ENCODE assay signal across 21 cellular contexts in genomic region chr3:129425619-129426018, GRCh38. TPM values are rescaled to one million over a fixed set of nuclear protein-coding genes. Genes with fewer than 3 reads are reported as not detected.
DNase-seq lines count a peak whose midpoint lies in the region; ATAC-seq and TF ChIP-seq lines count a peak whose summit lies in the region.
"Had no signal": no experiment of that assay in that cellular context is flagged by ENCODE, and none has a peak within 500 bp of the region (broad histone marks: within the 10 kb centered on the region; RNA-seq: fewer than 3 reads in every experiment).

No MANE protein-coding gene starts in this region.

- H3K9me3 Mint-ChIP-seq in GM23338 (no peaks in the 10 kb centered on the region; the same call in 2 of the 3 replicates), neural progenitor cell (no peaks in the 10 kb centered on the region)
- H3K9me3 Mint-ChIP-seq: CD8-positive, alpha-beta memory T cell had no signal

- H3K14ac ChIP-seq in trophoblast cell (ENCODE audit: low read length): no peak overlapping the region

- H3K18ac ChIP-seq in trophoblast cell (ENCODE audit: low read length): no peak overlapping the region

- H4K20me1 ChIP-seq in GM23338 (replicated peaks; ENCODE audit: insufficient read depth) (no peaks in the 10 kb centered on the region), Loucy (ENCODE audit: insufficient read depth, low read length, poor library complexity, severe bottlenecking) (no peaks in the 10 kb centered on the region), neural progenitor cell (ENCODE audit: low read depth) (no peaks in the 10 kb centered on the region)

- H3K27ac Mint-ChIP-seq in GM23338 (peak overlapping the region; percentile 46; the same call in 1 of the 2 replicates), neural progenitor cell (no peak overlapping the region)
- H3K27ac Mint-ChIP-seq: CD8-positive, alpha-beta memory T cell had no signal

- peaks cover 10% of the 10 kb centered on the region; the same call in 1 of the 2 replicates for H3F3A ChIP-seq in GM23338 (replicated peaks; ENCODE audit: low read depth)
- H3F3A ChIP-seq in Loucy (ENCODE audit: low read depth): no peaks in the 10 kb centered on the region
- H3F3A ChIP-seq in neural progenitor cell (ENCODE audit: low read depth): peaks cover 31% of the 10 kb centered on the region

- WGBS in trophoblast cell (ENCODE audit: extremely low coverage, insufficient coverage, insufficient read length): no CpG with 5 or more reads among the region's 2 CpGs

- ATAC-seq in GM23338 (no peak), foreskin keratinocyte (no peak), GM18870 (IDR thresholded peaks at IDR 0.05; ENCODE audit: unreplicated experiment) (no peak)
- ATAC-seq: SK-N-SH treated with all-trans-retinoic acid at 6 μM for 48 hours had no signal

- H2AFZ ChIP-seq in GM23338 (peak overlapping the region; percentile 90), Loucy (ENCODE audit: low read length) (no peak overlapping the region), neural progenitor cell (replicated peaks) (peak overlapping the region; percentile 10), trophoblast cell (ENCODE audit: insufficient read depth, low read length, poor library complexity) (no peak overlapping the region)
- H2AFZ ChIP-seq: GM23248 had no signal

- DNase-seq in GM23338 (ENCODE audit: low spot score) (no peak), foreskin keratinocyte (no peak), neural progenitor cell (ENCODE audit: low spot score) (no peak), superior temporal gyrus (ENCODE audit: extremely low spot score) (no peak), trophoblast cell (no peak)
- DNase-seq: BE2C; CD8-positive, alpha-beta memory T cell; DMS79; GM23248; KG1; NCI-H1105; NCI-H187; NCI-H226; NCI-H524 treated with DMSO at 0.1 percent for 48 hours; OCI-M1; SHP77 treated with DMSO at 0.1 percent for 48 hours had no signal

- TF ChIP-seq CTCF in GM23338 (conservative IDR thresholded peaks at IDR 0.05; ENCODE audit: low read depth in 2 of 2) (no peak), Loucy (conservative IDR thresholded peaks at IDR 0.05; ENCODE audit: low read length) (no peak), foreskin keratinocyte (conservative IDR thresholded peaks at IDR 0.05) (no peak), neural progenitor cell (IDR thresholded peaks at IDR 0.05) (no peak)

- H3K27me3 ChIP-seq in GM23338 (ENCODE audit: insufficient read depth) (peaks cover 11% of the 10 kb centered on the region), Loucy (ENCODE audit: insufficient read depth, low read length, poor library complexity, severe bottlenecking) (no peaks in the 10 kb centered on the region), foreskin keratinocyte (no peaks in the 10 kb centered on the region), neural progenitor cell (peaks cover 14% of the 10 kb centered on the region), trophoblast cell (ENCODE audit: insufficient read depth, low read length) (no peaks in the 10 kb centered on the region)

- H3K4me3 ChIP-seq in GM23338 (no peak overlapping the region), Loucy (ENCODE audit: low read length, poor library complexity, severe bottlenecking) (no peak overlapping the region), neural progenitor cell (no peak overlapping the region), trophoblast cell (ENCODE audit: low read depth, low read length) (no peak overlapping the region)
- H3K4me3 ChIP-seq: GM23248 had no signal

- peaks cover 51% of the 10 kb centered on the region for H3K4me1 Mint-ChIP-seq in GM23338
- H3K4me1 Mint-ChIP-seq in neural progenitor cell: peaks cover 45% of the 10 kb centered on the region

- no peak overlapping the region for H2BK12ac ChIP-seq in trophoblast cell (ENCODE audit: low read length)

- H3K36me3 ChIP-seq in GM23338 (ENCODE audit: insufficient read depth): no peaks in the 10 kb centered on the region
- H3K36me3 ChIP-seq in Loucy (ENCODE audit: insufficient read depth, low read length): no peaks in the 10 kb centered on the region; the same call in 1 of the 2 replicates
- H3K36me3 ChIP-seq in neural progenitor cell: no peaks in the 10 kb centered on the region
- peaks cover 0 to 2% of the 10 kb centered on the region in 2 experiments for H3K36me3 ChIP-seq in trophoblast cell (ENCODE audit: control insufficient read depth in 1 of 2, insufficient read depth in 2 of 2, low read length in 2 of 2)
- H3K36me3 ChIP-seq: BE2C had no signal

- no peak overlapping the region for H2BK5ac ChIP-seq in trophoblast cell (ENCODE audit: low read depth, low read length, poor library complexity)

- H3K27me3 Mint-ChIP-seq in GM23338 (ENCODE audit: insufficient read depth, low read depth, poor library complexity) (peaks cover 28% of the 10 kb centered on the region), neural progenitor cell (ENCODE audit: insufficient read depth, low read depth) (peaks cover 17% of the 10 kb centered on the region)
- H3K27me3 Mint-ChIP-seq: CD8-positive, alpha-beta memory T cell had no signal

- H4K8ac ChIP-seq in trophoblast cell (ENCODE audit: low read depth, low read length): no peak overlapping the region

- H3K4me3 Mint-ChIP-seq in GM23338: peak overlapping the region; percentile 5; the same call in 1 of the 3 replicates
- H3K4me3 Mint-ChIP-seq in neural progenitor cell: no peak overlapping the region
- H3K4me3 Mint-ChIP-seq: CD8-positive, alpha-beta memory T cell had no signal

- H4K91ac ChIP-seq in trophoblast cell (ENCODE audit: low read depth, low read length): no peak overlapping the region

- H2BK120ac ChIP-seq in trophoblast cell (ENCODE audit: insufficient read depth, low read length, poor library complexity): no peak overlapping the region

- H3K9me2 ChIP-seq in GM23338 (ENCODE audit: insufficient read depth): 0 out of 2 replicates have a peak, but pooled peaks cover 3% of the 10 kb centered on the region
- no peaks in the 10 kb centered on the region for H3K9me2 ChIP-seq in Loucy (replicated peaks; ENCODE audit: low read depth, low read length)

- H3K4me2 ChIP-seq in GM23338: peak overlapping the region; percentile 66
- H3K4me2 ChIP-seq in Loucy (ENCODE audit: low read depth, low read length, poor library complexity, severe bottlenecking): peak overlapping the region; percentile 8
- H3K4me2 ChIP-seq in neural progenitor cell: no peak overlapping the region
- no peak overlapping the region for H3K4me2 ChIP-seq in trophoblast cell (ENCODE audit: low read length)

- H3K4me1 ChIP-seq in GM23338 (ENCODE audit: insufficient read depth) (peaks cover 40% of the 10 kb centered on the region), Loucy (ENCODE audit: insufficient read depth, low read length, poor library complexity, severe bottlenecking) (peaks cover 12% of the 10 kb centered on the region), foreskin keratinocyte (peaks cover 20% of the 10 kb centered on the region), neural progenitor cell (peaks cover 26% of the 10 kb centered on the region), trophoblast cell (ENCODE audit: control insufficient read depth in 1 of 2, insufficient read depth in 2 of 2, low read length in 2 of 2) (peaks cover 4% of the 10 kb centered on the region in 2 experiments)

- H3K9ac ChIP-seq in Loucy (ENCODE audit: low read depth, low read length, poor library complexity, severe bottlenecking) (no peak overlapping the region), neural progenitor cell (no peak overlapping the region), trophoblast cell (ENCODE audit: low read length) (no peak overlapping the region)
- H3K9ac ChIP-seq: GM23248 had no signal

- peaks cover 3% of the 10 kb centered on the region for H3K79me1 ChIP-seq in trophoblast cell (ENCODE audit: low read length)

- H2AK5ac ChIP-seq in trophoblast cell (ENCODE audit: low read length): no peak overlapping the region

- H3K36me3 Mint-ChIP-seq in GM23338 (ENCODE audit: low read depth): peaks cover 3% of the 10 kb centered on the region; the same call in 2 of the 3 replicates
- peaks cover 3% of the 10 kb centered on the region for H3K36me3 Mint-ChIP-seq in neural progenitor cell

- no peaks in the 10 kb centered on the region for H3K9me3 ChIP-seq in Loucy (ENCODE audit: insufficient read depth, low read depth, low read length)
- no peaks in the 10 kb centered on the region for H3K9me3 ChIP-seq in neural progenitor cell (ENCODE audit: low read depth)
- H3K9me3 ChIP-seq in trophoblast cell (ENCODE audit: insufficient read depth, low read depth, low read length): no peaks in the 10 kb centered on the region
- H3K9me3 ChIP-seq: BE2C had no signal

- no peak overlapping the region for H3K23ac ChIP-seq in trophoblast cell (ENCODE audit: low read length)

- H3K79me2 ChIP-seq in GM23338 (replicated peaks; ENCODE audit: insufficient read depth): no peaks in the 10 kb centered on the region
- H3K79me2 ChIP-seq in Loucy (ENCODE audit: insufficient read depth, low read length): no peaks in the 10 kb centered on the region
- no peaks in the 10 kb centered on the region for H3K79me2 ChIP-seq in neural progenitor cell (ENCODE audit: low read depth)
- H3K79me2 ChIP-seq in trophoblast cell (ENCODE audit: control insufficient read depth, insufficient read depth, low read length, poor library complexity): no peaks in the 10 kb centered on the region

- H3K27ac ChIP-seq in GM23338 (ENCODE audit: low read depth) (no peak overlapping the region; the same call in 1 of the 2 replicates), foreskin keratinocyte (peak overlapping the region; percentile 68), neural progenitor cell (no peak overlapping the region), trophoblast cell (ENCODE audit: low read depth, low read length) (no peak overlapping the region)
- H3K27ac ChIP-seq: GM23248 had no signal

- H3K4ac ChIP-seq in trophoblast cell (ENCODE audit: low read depth, low read length): no peak overlapping the region

- H4K12ac ChIP-seq in trophoblast cell (ENCODE audit: low read depth, low read length): no peak overlapping the region

RNA-seq across cellular contexts. Expression of gene EFCAB12, which starts 2.8 kb away (rescaled TPM):
- total RNA-seq in GM23338 (2014; rRNA removed; shearing (Covaris generic)): 0.24 and 0.54 TPM in 2 replicates
- polyA plus RNA-seq in GM23338 (2016; fragmentation: Nextera tagmentation; extraction: Ambion mirVana) (0.17 and 0.65 TPM in 2 replicates), foreskin keratinocyte (0.20 and 0.27 TPM in 2 replicates)
- total RNA-seq in foreskin keratinocyte (0.24 and 0.32 TPM in 2 replicates), neural progenitor cell (ENCODE audit: low replicate concordance) (0.13 and 0.22 TPM in 2 replicates)
- 0.31 and 0.39 TPM in 2 replicates for polyA plus RNA-seq in trophoblast cell (2013)
- total RNA-seq: G401, GM23248, RPMI7951 had no signal
- polyA plus RNA-seq: GM23248 had no signal

RNA-seq across cellular contexts. Expression of gene MBD4, which starts 14.1 kb away (rescaled TPM):
- 26.4 and 33.9 TPM in 2 replicates for total RNA-seq in GM23338 (2014; rRNA removed; shearing (Covaris generic))
- 51.8 and 59.3 TPM in 2 replicates for polyA plus RNA-seq in GM23338 (2016; fragmentation: Nextera tagmentation; extraction: Ambion mirVana)
- total RNA-seq in foreskin keratinocyte: 24.0 and 26.5 TPM in 2 replicates
- polyA plus RNA-seq in foreskin keratinocyte: 13.1 and 16.9 TPM in 2 replicates
- 35.0 and 46.3 TPM in 2 replicates for total RNA-seq in neural progenitor cell (ENCODE audit: low replicate concordance)
- polyA plus RNA-seq in trophoblast cell (2013): 41.3 and 44.5 TPM in 2 replicates

RNA-seq across cellular contexts. Expression of gene IFT122, which starts 14.4 kb away (rescaled TPM):
- 30.2 and 38.8 TPM in 2 replicates for total RNA-seq in GM23338 (2014; rRNA removed; shearing (Covaris generic))
- polyA plus RNA-seq in GM23338 (2016; fragmentation: Nextera tagmentation; extraction: Ambion mirVana): 10.2 and 10.9 TPM in 2 replicates
- total RNA-seq in foreskin keratinocyte: 8.8 and 10.6 TPM in 2 replicates
- polyA plus RNA-seq in foreskin keratinocyte: 5.6 and 5.8 TPM in 2 replicates
- total RNA-seq in neural progenitor cell (ENCODE audit: low replicate concordance): 31.8 and 48.0 TPM in 2 replicates
- polyA plus RNA-seq in trophoblast cell (2013): 31.1 and 31.8 TPM in 2 replicates

Comparison
In these comparisons a context has a peak if more than half of its experiments do, and no peak if none do; other contexts are left out.
1. H2AFZ ChIP-seq: peak in GM23338 (single experiment) and neural progenitor cell (single experiment); none in Loucy (single experiment) and trophoblast cell (single experiment).
2. H3K4me2 ChIP-seq: peak in GM23338 (single experiment) and Loucy (single experiment); none in neural progenitor cell (single experiment) and trophoblast cell (single experiment).